Comparison of ENCODE assay signal across 9 cellular contexts in the genomic region with DNA sequence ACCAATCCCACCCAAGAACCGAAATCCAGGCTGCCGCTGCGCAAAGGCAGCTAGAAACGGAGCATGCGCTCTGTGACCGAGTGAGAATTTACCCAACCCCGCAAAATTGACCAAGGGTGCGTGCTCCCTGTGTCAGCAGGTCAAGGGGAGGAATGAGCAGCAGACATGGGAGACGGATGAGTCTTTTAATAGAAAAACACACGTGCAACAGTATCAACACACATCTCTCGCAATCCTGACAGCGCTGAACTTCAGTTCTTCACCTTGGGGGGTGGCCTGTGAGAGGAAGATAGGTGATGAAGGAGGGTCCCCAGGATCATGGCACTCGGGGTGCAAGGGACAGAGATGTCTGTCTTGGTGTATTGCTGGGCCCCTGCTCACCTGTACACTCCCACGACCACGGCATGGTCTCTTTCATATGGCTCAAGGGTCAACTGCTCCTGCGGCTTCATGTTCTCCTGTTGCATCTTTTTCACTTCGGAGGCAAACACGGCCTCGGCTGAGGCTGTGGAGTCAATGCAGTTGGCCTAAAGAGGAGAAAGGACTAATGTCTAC. TPM values are rescaled to one million over a fixed set of nuclear protein-coding genes. Genes with fewer than 3 reads are reported as not detected.
DNase-seq lines count a peak whose midpoint lies in the region; ATAC-seq and TF ChIP-seq lines count a peak whose summit lies in the region.
"Had no signal": no experiment of that assay in that cellular context is flagged by ENCODE, and none has a peak within 500 bp of the region (broad histone marks: within the 10 kb centered on the region; RNA-seq: fewer than 3 reads in every experiment).

No MANE protein-coding gene starts in this region.

- TF ChIP-seq EP300 in sigmoid colon (IDR thresholded peaks at IDR 0.05), result no peak

- DNase-seq in SJSA1 (ENCODE audit: low read depth in 1 of 2, low spot score in 2 of 2) (no peak), fibroblast of lung (ENCODE audit: low read depth in 2 of 2) (no peak), sigmoid colon (peak; percentile 68), aorta (no peak), NCI-H2081 treated with DMSO at 0.1 percent for 48 hours (lab: John Stamatoyannopoulos, UW) (no peak), foreskin melanocyte (no peak), GM13976 (ENCODE audit: low spot score) (no peak)

- H3K36me3 ChIP-seq in SJSA1 (peaks cover 66% of the 10 kb centered on the region), fibroblast of lung (ENCODE audit: control insufficient read depth, insufficient read depth, low read length) (peaks cover 31% of the 10 kb centered on the region), sigmoid colon (peaks cover 31 to 73% (median 40%) of the 10 kb centered on the region in 4 donors), aorta (ENCODE audit: control insufficient read depth in 1 of 2, insufficient read depth in 2 of 2, low read length in 1 of 2) (peaks cover 2 to 6% of the 10 kb centered on the region in 2 donors)

- peak; percentile 1 for ATAC-seq in GM18907 (IDR thresholded peaks at IDR 0.05; ENCODE audit: unreplicated experiment)
- ATAC-seq in aorta (ENCODE audit: low FRiP score), result no peak

- TF ChIP-seq CTCF in fibroblast of lung (conservative IDR thresholded peaks at IDR 0.05 in 1 of 2, IDR thresholded peaks at IDR 0.05 in 1 of 2; ENCODE audit: low read depth in 1 of 2, low read length in 2 of 2) (no peak), sigmoid colon (IDR thresholded peaks at IDR 0.05) (no peak), GM13976 (IDR thresholded peaks at IDR 0.05; ENCODE audit: borderline replicate concordance, control extremely low read depth, extremely low read depth, insufficient read depth, missing control alignments) (no peak)

- H3K27ac ChIP-seq in SJSA1 (no peak overlapping the region), fibroblast of lung (ENCODE audit: insufficient read depth, low read length) (no peak overlapping the region), sigmoid colon (peak overlapping the region; percentile 79 to 92 (median 84)), aorta (ENCODE audit: low read depth in 1 of 2, low read length in 2 of 2) (peak overlapping the region in 1 of 2 donors; percentile 23)

- peaks cover 11% of the 10 kb centered on the region for H3K79me2 ChIP-seq in fibroblast of lung (ENCODE audit: control insufficient read depth, insufficient read depth, low read length)

- H3K4me3 ChIP-seq in SJSA1 (peak overlapping the region; percentile 62), fibroblast of lung (replicated peaks in 1 of 4; ENCODE audit: control extremely low read depth in 1 of 4, insufficient read depth in 1 of 4, low read depth in 3 of 4, low read length in 4 of 4) (peak overlapping the region in 2 of 4 experiments; percentile 20 to 21), sigmoid colon (peak overlapping the region in 3 of 4 donors; percentile 85 to 96 (median 91)), aorta (ENCODE audit: low read length in 2 of 2) (no peak overlapping the region)

- in situ Hi-C loops in GM13976 (cut with MboI; ENCODE audit: low sequenced_read_pairs, unreplicated experiment), result no loop called here

- H3K27me3 ChIP-seq in SJSA1 (replicated peaks), result no peaks in the 10 kb centered on the region
- H3K27me3 ChIP-seq in fibroblast of lung (ENCODE audit: control insufficient read depth, insufficient read depth, low read length), result no peaks in the 10 kb centered on the region
- H3K27me3 ChIP-seq in sigmoid colon, result no peaks in the 10 kb centered on the region
- no peaks in the 10 kb centered on the region for H3K27me3 ChIP-seq in aorta (ENCODE audit: control insufficient read depth in 1 of 2, insufficient read depth in 2 of 2, low read length in 1 of 2)

- 44 to 48% methylated on average over 19 of the region's 19 CpGs for WGBS in sigmoid colon, 2 donors
- 43 to 44% methylated on average over 19 of the region's 19 CpGs for WGBS in aorta, 2 donors

- intact Hi-C loops in sigmoid colon (cut with DNase I), result loop anchor here (5.0 kb wide), 1 partner anchor 138 kb away; the partner anchor contains the start of gene PSMC4
- intact Hi-C loops in aorta (cut with DNase I), result no loop called here

- H3K9ac ChIP-seq in fibroblast of lung (ENCODE audit: insufficient read depth, low read length), result no peak overlapping the region

- H3K9me3 ChIP-seq in SJSA1 (replicated peaks) (no peaks in the 10 kb centered on the region), fibroblast of lung (ENCODE audit: control insufficient read depth, insufficient read depth, low read depth, low read length) (no peaks in the 10 kb centered on the region), sigmoid colon (no peaks in the 10 kb centered on the region), aorta (ENCODE audit: control insufficient read depth, low read length) (no peaks in the 10 kb centered on the region)

- H3K4me2 ChIP-seq in fibroblast of lung (ENCODE audit: extremely low read depth, insufficient read depth, low read length), result peak overlapping the region; percentile 69

- H4K20me1 ChIP-seq in fibroblast of lung (ENCODE audit: control insufficient read depth, extremely low read depth, insufficient read depth, low read length), result no peaks in the 10 kb centered on the region

- TF ChIP-seq POLR2A in sigmoid colon (IDR thresholded peaks at IDR 0.05), result no peak

- peak overlapping the region; percentile 86 for H2AFZ ChIP-seq in fibroblast of lung (ENCODE audit: low read length)

- H3K4me1 ChIP-seq in SJSA1 (replicated peaks), result peaks cover 14% of the 10 kb centered on the region
- peaks cover 10% of the 10 kb centered on the region for H3K4me1 ChIP-seq in fibroblast of lung (ENCODE audit: control insufficient read depth, extremely low read depth, insufficient read depth, low read length)
- peaks cover 0 to 24% (median 22%) of the 10 kb centered on the region in 4 donors for H3K4me1 ChIP-seq in sigmoid colon
- H3K4me1 ChIP-seq in aorta (ENCODE audit: control insufficient read depth in 1 of 2, insufficient read depth in 2 of 2, low read length in 2 of 2), result peaks cover 0 to 5% of the 10 kb centered on the region in 2 donors

RNA-seq across cellular contexts. Expression of gene DYRK1B, which starts 0.4 kb away (rescaled TPM):
- total RNA-seq in SJSA1 (2014; rRNA removed; shearing (Covaris generic)), result 1.9 and 2.0 TPM in 2 replicates
- total RNA-seq in fibroblast of lung (8.5 and 12.2 TPM in 2 replicates), sigmoid colon (10 to 100 TPM in 2 of 4 donors, 1 to 10 TPM in 2; 8.0 to 11.4 (median 9.3) TPM), aorta (10 to 100 TPM in 1 of 2 donors, 1 to 10 TPM in 1; 8.4 to 12.9 TPM)
- polyA plus RNA-seq in fibroblast of lung (7.5 and 7.7 TPM in 2 replicates), sigmoid colon (10 to 100 TPM in 1 of 3 donors, 1 to 10 TPM in 2; 6.6 to 11.4 (median 6.9) TPM), aorta (10 to 100 TPM in 1 of 2 donors, 1 to 10 TPM in 1; 4.3 to 17.5 TPM)
- polyA plus RNA-seq in fibroblast of lung (2012), result 9.8 and 11.9 TPM in 2 replicates
- 22.3 and 50.9 TPM in 2 replicates for polyA minus RNA-seq in fibroblast of lung (ENCODE audit: low replicate concordance)

RNA-seq across cellular contexts. Expression of gene FBL, which starts 11.8 kb away (rescaled TPM):
- total RNA-seq in SJSA1 (2014; rRNA removed; shearing (Covaris generic)), result 162 and 189 TPM in 2 replicates
- total RNA-seq in fibroblast of lung (127 and 137 TPM in 2 replicates), sigmoid colon (100 to 1,000 TPM in 3 of 4 donors, 10 to 100 TPM in 1; 96.4 to 147 (median 109) TPM), aorta (100 to 1,000 TPM; 121 to 150 TPM)
- polyA plus RNA-seq in fibroblast of lung (177 and 320 TPM in 2 replicates), sigmoid colon (100 to 1,000 TPM; 121 to 333 (median 225) TPM), aorta (100 to 1,000 TPM; 158 to 232 TPM)
- 183 and 284 TPM in 2 replicates for polyA plus RNA-seq in fibroblast of lung (2012)
- polyA minus RNA-seq in fibroblast of lung (ENCODE audit: low replicate concordance), result 591 and 953 TPM in 2 replicates

RNA-seq across cellular contexts. Expression of gene LEUTX, which starts 55.7 kb away (rescaled TPM):
- total RNA-seq in SJSA1 (2014; rRNA removed; shearing (Covaris generic)), result not detected in 2 replicates
- total RNA-seq in fibroblast of lung (not detected in 2 replicates), sigmoid colon (not detected), aorta (not detected)
- polyA plus RNA-seq in fibroblast of lung (not detected in 2 replicates), sigmoid colon (not detected), aorta (not detected)
- polyA plus RNA-seq in fibroblast of lung (2012), result not detected in 2 replicates
- not detected in 2 replicates for polyA minus RNA-seq in fibroblast of lung (ENCODE audit: low replicate concordance)
- total RNA-seq: pulmonary artery endothelial cell had no signal

Comparison
In these comparisons a context has a peak if more than half of its experiments do, and no peak if none do; other contexts are left out.
1. H3K27ac ChIP-seq: peak in sigmoid colon (4 of 4); none in SJSA1 (single experiment) and fibroblast of lung (single experiment).
2. H3K4me3 ChIP-seq: peak in SJSA1 (single experiment) and sigmoid colon (3 of 4); none in aorta (0 of 2).